ENCODE assay signal across 2 cellular contexts in the genomic region with DNA sequence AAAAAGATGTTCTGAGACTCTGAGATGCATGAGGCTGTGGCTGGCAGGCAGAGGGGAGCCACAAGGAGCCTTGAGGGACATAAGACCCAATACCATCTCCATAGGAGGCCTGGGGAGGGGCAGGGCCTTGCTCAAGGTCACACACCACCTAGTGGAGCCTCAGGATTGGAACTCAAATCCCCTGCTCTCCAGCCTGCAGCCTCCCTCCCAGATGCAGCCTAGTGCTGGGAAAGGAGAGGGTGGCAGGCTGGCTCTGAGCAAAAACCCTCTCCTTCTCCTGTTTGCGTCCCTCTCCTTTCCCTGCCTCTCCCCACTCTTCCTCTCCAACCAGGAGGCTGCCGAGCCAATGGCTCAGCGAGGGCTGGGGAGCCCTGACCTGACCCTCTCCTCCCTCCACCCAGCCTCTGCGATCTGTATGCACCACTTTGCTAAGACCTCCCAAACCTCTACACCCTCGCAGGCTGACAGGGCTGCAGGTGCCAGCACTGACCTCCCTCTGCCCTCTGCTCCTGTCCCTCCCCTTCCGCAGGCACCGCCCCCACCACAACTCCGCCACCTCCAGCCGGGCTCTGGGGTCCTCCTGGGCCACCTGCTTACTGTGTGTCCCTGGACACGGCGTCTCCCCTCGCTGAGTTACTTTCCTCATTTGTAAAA.
TF ChIP-seq lines count a peak whose summit lies in the region.

No MANE protein-coding gene starts in this region.

TF ChIP-seq in IMR-90, 13 proteins besides CTCF, POLR2A, EP300 and RAD21:
- no peak for TF ChIP-seq SMC3 (IDR thresholded peaks at IDR 0.05; ENCODE audit: low read depth, low read length)
- no peak for TF ChIP-seq BHLHE40 (IDR thresholded peaks at IDR 0.05; ENCODE audit: low read depth, low read length)

TF ChIP-seq in liver, 16 proteins besides CTCF, POLR2A, EP300 and RAD21:
- TF ChIP-seq, protein P1, sequence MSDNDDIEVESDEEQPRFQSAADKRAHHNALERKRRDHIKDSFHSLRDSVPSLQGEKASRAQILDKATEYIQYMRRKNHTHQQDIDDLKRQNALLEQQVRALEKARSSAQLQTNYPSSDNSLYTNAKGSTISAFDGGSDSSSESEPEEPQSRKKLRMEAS (IDR thresholded peaks at IDR 0.05) = no peak
- TF ChIP-seq EGR1 (IDR thresholded peaks at IDR 0.05; ENCODE audit: low read depth in 2 of 2) (no peak), HNF4A (conservative IDR thresholded peaks at IDR 0.05) (no peak), SP1 (IDR thresholded peaks at IDR 0.05) (no peak), GABPA (IDR thresholded peaks at IDR 0.05 in 1 of 2, conservative IDR thresholded peaks at IDR 0.05 in 1 of 2) (no peak), JUND (IDR thresholded peaks at IDR 0.05) (no peak), TAF1 (conservative IDR thresholded peaks at IDR 0.05) (no peak), FOXA1 (IDR thresholded peaks at IDR 0.05) (no peak), RXRA (IDR thresholded peaks at IDR 0.05) (no peak), HNF4G (IDR thresholded peaks at IDR 0.05) (no peak), YY1 (IDR thresholded peaks at IDR 0.05) (no peak), FOXA2 (IDR thresholded peaks at IDR 0.05) (no peak), NR2F2 (IDR thresholded peaks at IDR 0.05) (no peak)
- TF ChIP-seq, protein P2, sequence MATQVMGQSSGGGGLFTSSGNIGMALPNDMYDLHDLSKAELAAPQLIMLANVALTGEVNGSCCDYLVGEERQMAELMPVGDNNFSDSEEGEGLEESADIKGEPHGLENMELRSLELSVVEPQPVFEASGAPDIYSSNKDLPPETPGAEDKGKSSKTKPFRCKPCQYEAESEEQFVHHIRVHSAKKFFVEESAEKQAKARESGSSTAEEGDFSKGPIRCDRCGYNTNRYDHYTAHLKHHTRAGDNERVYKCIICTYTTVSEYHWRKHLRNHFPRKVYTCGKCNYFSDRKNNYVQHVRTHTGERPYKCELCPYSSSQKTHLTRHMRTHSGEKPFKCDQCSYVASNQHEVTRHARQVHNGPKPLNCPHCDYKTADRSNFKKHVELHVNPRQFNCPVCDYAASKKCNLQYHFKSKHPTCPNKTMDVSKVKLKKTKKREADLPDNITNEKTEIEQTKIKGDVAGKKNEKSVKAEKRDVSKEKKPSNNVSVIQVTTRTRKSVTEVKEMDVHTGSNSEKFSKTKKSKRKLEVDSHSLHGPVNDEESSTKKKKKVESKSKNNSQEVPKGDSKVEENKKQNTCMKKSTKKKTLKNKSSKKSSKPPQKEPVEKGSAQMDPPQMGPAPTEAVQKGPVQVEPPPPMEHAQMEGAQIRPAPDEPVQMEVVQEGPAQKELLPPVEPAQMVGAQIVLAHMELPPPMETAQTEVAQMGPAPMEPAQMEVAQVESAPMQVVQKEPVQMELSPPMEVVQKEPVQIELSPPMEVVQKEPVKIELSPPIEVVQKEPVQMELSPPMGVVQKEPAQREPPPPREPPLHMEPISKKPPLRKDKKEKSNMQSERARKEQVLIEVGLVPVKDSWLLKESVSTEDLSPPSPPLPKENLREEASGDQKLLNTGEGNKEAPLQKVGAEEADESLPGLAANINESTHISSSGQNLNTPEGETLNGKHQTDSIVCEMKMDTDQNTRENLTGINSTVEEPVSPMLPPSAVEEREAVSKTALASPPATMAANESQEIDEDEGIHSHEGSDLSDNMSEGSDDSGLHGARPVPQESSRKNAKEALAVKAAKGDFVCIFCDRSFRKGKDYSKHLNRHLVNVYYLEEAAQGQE (IDR thresholded peaks at IDR 0.05) = no peak
- TF ChIP-seq, protein P3, sequence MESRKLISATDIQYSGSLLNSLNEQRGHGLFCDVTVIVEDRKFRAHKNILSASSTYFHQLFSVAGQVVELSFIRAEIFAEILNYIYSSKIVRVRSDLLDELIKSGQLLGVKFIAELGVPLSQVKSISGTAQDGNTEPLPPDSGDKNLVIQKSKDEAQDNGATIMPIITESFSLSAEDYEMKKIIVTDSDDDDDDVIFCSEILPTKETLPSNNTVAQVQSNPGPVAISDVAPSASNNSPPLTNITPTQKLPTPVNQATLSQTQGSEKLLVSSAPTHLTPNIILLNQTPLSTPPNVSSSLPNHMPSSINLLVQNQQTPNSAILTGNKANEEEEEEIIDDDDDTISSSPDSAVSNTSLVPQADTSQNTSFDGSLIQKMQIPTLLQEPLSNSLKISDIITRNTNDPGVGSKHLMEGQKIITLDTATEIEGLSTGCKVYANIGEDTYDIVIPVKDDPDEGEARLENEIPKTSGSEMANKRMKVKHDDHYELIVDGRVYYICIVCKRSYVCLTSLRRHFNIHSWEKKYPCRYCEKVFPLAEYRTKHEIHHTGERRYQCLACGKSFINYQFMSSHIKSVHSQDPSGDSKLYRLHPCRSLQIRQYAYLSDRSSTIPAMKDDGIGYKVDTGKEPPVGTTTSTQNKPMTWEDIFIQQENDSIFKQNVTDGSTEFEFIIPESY (IDR thresholded peaks at IDR 0.05) = no peak
- TF ChIP-seq, protein P4, sequence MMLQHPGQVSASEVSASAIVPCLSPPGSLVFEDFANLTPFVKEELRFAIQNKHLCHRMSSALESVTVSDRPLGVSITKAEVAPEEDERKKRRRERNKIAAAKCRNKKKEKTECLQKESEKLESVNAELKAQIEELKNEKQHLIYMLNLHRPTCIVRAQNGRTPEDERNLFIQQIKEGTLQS (IDR thresholded peaks at IDR 0.05) = no peak
TF ChIP-seq in liver: peak in this region for 0.
